In the genomic region with DNA sequence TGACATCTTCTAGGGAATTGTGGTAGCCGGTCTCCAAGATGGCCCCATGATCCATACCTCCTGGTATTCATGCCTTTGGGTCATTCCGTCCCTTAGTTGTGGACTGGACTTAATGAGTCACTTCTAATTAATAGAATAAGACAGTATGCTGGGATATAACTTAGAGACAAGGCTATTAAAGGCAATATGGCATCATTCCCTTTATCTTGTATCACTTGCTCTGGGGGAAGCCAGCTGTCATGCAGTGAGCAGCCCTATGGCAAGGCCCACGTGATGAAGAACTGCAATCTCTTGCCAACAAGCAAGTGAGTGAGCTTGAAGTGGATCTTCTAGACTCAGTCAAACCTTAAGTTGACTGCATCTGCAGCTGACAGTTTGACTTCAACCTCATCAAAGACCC, we compare ENCODE assay signal across 1 cellular context.
TF ChIP-seq lines count a peak whose summit lies in the region.

No MANE protein-coding gene starts in this region.

TF ChIP-seq in IMR-90, 13 proteins besides CTCF, POLR2A, EP300 and RAD21 (continued from another document):
- TF ChIP-seq MAZ (IDR thresholded peaks at IDR 0.05; ENCODE audit: borderline replicate concordance, low read depth, low read length) (no peak), SMC3 (IDR thresholded peaks at IDR 0.05; ENCODE audit: low read depth, low read length) (no peak), CHD1 (IDR thresholded peaks at IDR 0.05; ENCODE audit: low read depth, low read length) (no peak), MAFK (IDR thresholded peaks at IDR 0.05; ENCODE audit: low read depth, low read length) (no peak), RFX5 (IDR thresholded peaks at IDR 0.05; ENCODE audit: low read depth, low read length) (no peak), RCOR1 (IDR thresholded peaks at IDR 0.05; ENCODE audit: insufficient replicate concordance, low read length) (no peak), FOS (IDR thresholded peaks at IDR 0.05; ENCODE audit: low read depth, low read length) (no peak), CEBPB (IDR thresholded peaks at IDR 0.05; ENCODE audit: low read depth, low read length) (no peak), BHLHE40 (IDR thresholded peaks at IDR 0.05; ENCODE audit: low read depth, low read length) (no peak)
